ENCODE assay signal across 8 cellular contexts in the genomic region with DNA sequence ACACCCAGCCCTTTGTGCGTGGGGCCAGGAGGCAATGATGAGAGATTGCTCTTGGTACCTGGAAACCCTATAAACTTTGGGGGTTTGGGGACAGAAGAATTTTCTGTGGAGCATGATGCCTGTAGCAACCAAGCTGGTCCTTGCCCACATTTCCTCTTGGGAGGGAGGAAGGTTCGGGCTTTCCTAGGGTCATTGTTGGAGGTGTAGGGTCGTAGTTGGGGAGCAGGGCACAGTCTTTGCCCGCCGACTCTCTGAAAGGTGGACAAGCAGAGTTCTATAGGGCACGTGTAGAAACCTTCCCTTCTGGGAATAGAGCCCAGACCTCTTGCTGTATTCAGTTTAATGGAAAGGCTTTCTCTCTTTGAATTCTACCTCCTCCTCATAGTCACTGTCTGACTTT. TPM values are rescaled to one million over a fixed set of nuclear protein-coding genes. Genes with fewer than 3 reads are reported as not detected.
DNase-seq lines count a peak whose midpoint lies in the region; ATAC-seq and TF ChIP-seq lines count a peak whose summit lies in the region.

No MANE protein-coding gene starts in this region.

- DNase-seq in CD4-positive, alpha-beta memory T cell = no peak
- DNase-seq in PC-9 (no peak), osteoblast (ENCODE audit: insufficient read length, low spot score, missing footprints) (peak; percentile 15), NCI-H1417 (lab: John Stamatoyannopoulos, UW) (no peak)
- DNase-seq in effector CD4-positive, alpha-beta T cell = no peak

- TF ChIP-seq CTCF in PC-9 (conservative IDR thresholded peaks at IDR 0.05) = no peak
- no peak for TF ChIP-seq CTCF in osteoblast (IDR thresholded peaks at IDR 0.05; ENCODE audit: extremely low read depth, low read depth, low read length)

- no peaks in the 10 kb centered on the region for H3K9me3 Mint-ChIP-seq in CD4-positive, alpha-beta memory T cell

- H3K4me3 ChIP-seq in CD4-positive, alpha-beta memory T cell (ENCODE audit: low read length in 2 of 2) = peak overlapping the region; percentile 69 to 72
- H3K4me3 ChIP-seq in PC-9 (peak overlapping the region; percentile 78; the same call in 1 of the 2 replicates), osteoblast (ENCODE audit: insufficient read depth, low read length) (peak overlapping the region; percentile 84)

- no TSS peak for BruUV-seq in PC-9 (replicated peaks; lab: Mats Ljungman, UMichigan)

- no peaks in the 10 kb centered on the region for H3K9me3 ChIP-seq in CD4-positive, alpha-beta memory T cell (ENCODE audit: control insufficient read depth in 1 of 2, low read length in 2 of 2)
- H3K9me3 ChIP-seq in PC-9 (ENCODE audit: insufficient read depth, low read depth) (no peaks in the 10 kb centered on the region), osteoblast (ENCODE audit: low read depth, low read length) (no peaks in the 10 kb centered on the region)

- H3K4me2 ChIP-seq in PC-9 = peak overlapping the region; percentile 85
- peak overlapping the region; percentile 93 for H3K4me2 ChIP-seq in osteoblast (ENCODE audit: insufficient read depth, low read length)

- CTCF ChIA-PET in CD4-positive, alpha-beta memory T cell (lab: Charles Lee; ENCODE audit: partially characterized antibody) = interaction anchor here (1.9 kb wide), 1 partner anchor 38 kb away, joined by 9 read pairs; no protein-coding TSS in a partner anchor
- CTCF ChIA-PET in PC-9 (lab: Charles Lee) = no interaction called here

- intact Hi-C loops in CD4-positive, alpha-beta memory T cell (cut with micrococcal nuclease) = loop anchor here (1.0 to 10.0 kb wide), 3 partner anchors 37 to 583 kb away; partner anchors contain the start of gene CD82
- intact Hi-C loops in PC-9 (cut with micrococcal nuclease; ENCODE audit: unreplicated experiment) = loop anchor here (1.0 kb wide), 1 partner anchor 31 kb away; no protein-coding TSS in a partner anchor

- peaks cover 3 to 7% of the 10 kb centered on the region in 2 donors for H3K36me3 Mint-ChIP-seq in CD4-positive, alpha-beta memory T cell

- H3K27ac ChIP-seq in CD4-positive, alpha-beta memory T cell (ENCODE audit: low read depth, low read length) = peak overlapping the region; percentile 68
- H3K27ac ChIP-seq in PC-9 (0 out of 2 replicates have a peak overlapping the region, but pooled peaks have one; percentile 20), osteoblast (ENCODE audit: low read depth, low read length) (no peak overlapping the region)

- no peaks in the 10 kb centered on the region; the same call in 1 of the 2 replicates for H3F3A ChIP-seq in PC-9 (ENCODE audit: insufficient read depth, low read depth)

- no peaks in the 10 kb centered on the region for H3K27me3 Mint-ChIP-seq in CD4-positive, alpha-beta memory T cell

- H3K79me2 ChIP-seq in PC-9 (ENCODE audit: low read depth) (no peaks in the 10 kb centered on the region; the same call in 1 of the 2 replicates), osteoblast (ENCODE audit: insufficient read depth, low read length) (peaks cover 12% of the 10 kb centered on the region)

- peaks cover 9% of the 10 kb centered on the region for H3K27me3 ChIP-seq in CD4-positive, alpha-beta memory T cell (ENCODE audit: insufficient read depth, low read length)
- peaks cover 15% of the 10 kb centered on the region; the same call in 1 of the 2 replicates for H3K27me3 ChIP-seq in PC-9 (ENCODE audit: insufficient read depth, low read depth)
- H3K27me3 ChIP-seq in osteoblast (ENCODE audit: insufficient read depth, low read length) = peaks cover 21% of the 10 kb centered on the region

- peak overlapping the region; percentile 90 to 94 (median 92) for H3K4me3 Mint-ChIP-seq in CD4-positive, alpha-beta memory T cell

- H4K20me1 ChIP-seq in PC-9 (ENCODE audit: insufficient read depth) (no peaks in the 10 kb centered on the region), osteoblast (ENCODE audit: insufficient read depth, low read length) (peaks cover 12% of the 10 kb centered on the region)

- peak; percentile 1 for ATAC-seq in esophagus mucosa
- ATAC-seq in HG02678 (IDR thresholded peaks at IDR 0.05; ENCODE audit: unreplicated experiment) = no peak
- ATAC-seq in GM21515 (IDR thresholded peaks at IDR 0.05; ENCODE audit: unreplicated experiment) = no peak

- peaks cover 27 to 51% (median 39%) of the 10 kb centered on the region in 4 donors for H3K4me1 Mint-ChIP-seq in CD4-positive, alpha-beta memory T cell

- H3K27ac Mint-ChIP-seq in CD4-positive, alpha-beta memory T cell = peak overlapping the region; percentile 67 to 95 (median 93)

- H2AFZ ChIP-seq in PC-9 = peak overlapping the region; percentile 91; the same call in 1 of the 2 replicates
- H2AFZ ChIP-seq in osteoblast (ENCODE audit: low read length) = peak overlapping the region; percentile 90

- no peaks in the 10 kb centered on the region for H3K9me2 ChIP-seq in PC-9 (ENCODE audit: insufficient read depth)

- no peaks in the 10 kb centered on the region for H3K36me3 ChIP-seq in CD4-positive, alpha-beta memory T cell (ENCODE audit: insufficient read depth, low read length)
- H3K36me3 ChIP-seq in PC-9 (ENCODE audit: low read depth) (no peaks in the 10 kb centered on the region), osteoblast (ENCODE audit: insufficient read depth, low read length) (no peaks in the 10 kb centered on the region)

- POLR2A ChIA-PET in CD4-positive, alpha-beta memory T cell (lab: Charles Lee; ENCODE audit: partially characterized antibody) = no interaction called here
- POLR2A ChIA-PET in PC-9 (lab: Charles Lee; ENCODE audit: unreplicated experiment) = no interaction called here

- H3K4me1 ChIP-seq in CD4-positive, alpha-beta memory T cell (ENCODE audit: insufficient read depth, low read length) = peaks cover 21% of the 10 kb centered on the region
- H3K4me1 ChIP-seq in PC-9 (replicated peaks; ENCODE audit: insufficient read depth) (peaks cover 13% of the 10 kb centered on the region; the same call in 1 of the 2 replicates), osteoblast (ENCODE audit: insufficient read depth, low read length) (peaks cover 13% of the 10 kb centered on the region)

RNA-seq across cellular contexts. Expression of gene PRDM11, which starts 1.4 kb away (rescaled TPM):
- 1 to 10 TPM; 8.0 to 8.5 TPM for total RNA-seq in CD4-positive, alpha-beta memory T cell
- polyA plus RNA-seq in CD4-positive, alpha-beta memory T cell = under 1 TPM; 0.30 to 0.85 TPM
- total RNA-seq in PC-9 (2021) (10.7 and 12.1 TPM in 2 replicates), esophagus mucosa (5.7 TPM), osteoblast (5.4 and 6.8 TPM in 2 replicates)
